Comparison of ENCODE assay signal across 10 cellular contexts in genomic region chr16:66651474-66651765, GRCh38. TPM values are rescaled to one million over a fixed set of nuclear protein-coding genes. Genes with fewer than 3 reads are reported as not detected.
DNase-seq lines count a peak whose midpoint lies in the region; ATAC-seq and TF ChIP-seq lines count a peak whose summit lies in the region.
"Had no signal": no experiment of that assay in that cellular context is flagged by ENCODE, and none has a peak within 500 bp of the region (broad histone marks: within the 10 kb centered on the region; RNA-seq: fewer than 3 reads in every experiment).

No MANE protein-coding gene starts in this region.

- peaks cover 0 to 4% of the 10 kb centered on the region in 2 donors for H3K4me1 ChIP-seq in breast epithelium
- peaks cover 3 to 10% of the 10 kb centered on the region in 2 donors for H3K4me1 ChIP-seq in thoracic aorta (ENCODE audit: control insufficient read depth in 1 of 2, low read depth in 2 of 2)

- CTCF ChIA-PET in MCF 10A (lab: Yijun Ruan, JAX) = interaction anchor here (0.6 to 4.3 kb wide), 32 partner anchors 7 to 904 kb away, joined by 3 to 102 read pairs (median 6); partner anchors contain the start of genes CMTM2 and DYNC1LI2
- CTCF ChIA-PET in WTC11 (lab: Charles Lee) = interaction anchor here (0.6 to 4.0 kb wide), 54 partner anchors 7 to 339 kb away, joined by 3 to 80 read pairs (median 6); partner anchors contain the start of genes CKLF, CMTM3, CMTM4 and DYNC1LI2

- H3K9me3 ChIP-seq in breast epithelium (no peaks in the 10 kb centered on the region), thoracic aorta (no peaks in the 10 kb centered on the region)

- 62% methylated on average over 2 of the region's 2 CpGs for whole genome bisulfite sequencing in lower leg skin, 2 donors

- DNase-seq in breast epithelium (ENCODE audit: low spot score in 2 of 2) (no peak), MCF 10A (ENCODE audit: unreplicated experiment) (no peak), WTC11 (ENCODE audit: low spot score) (no peak), immature natural killer cell (no peak), thoracic aorta (ENCODE audit: low spot score) (no peak), NOMO-1 treated with DMSO at 0.1 percent for 48 hours (lab: John Stamatoyannopoulos, UW; ENCODE audit: unreplicated experiment) (no peak), lower leg skin (ENCODE audit: low spot score in 2 of 2) (no peak), HT-29 (ENCODE audit: low spot score) (no peak)

- POLR2A ChIA-PET in MCF 10A (lab: Yijun Ruan, JAX) = interaction anchor here (0.8 to 2.9 kb wide), 8 partner anchors 10 to 222 kb away, joined by 3 to 25 read pairs (median 4); no protein-coding TSS in a partner anchor
- POLR2A ChIA-PET in WTC11 (lab: Charles Lee) = interaction anchor here (0.7 to 1.4 kb wide), 2 partner anchors 43 to 161 kb away, joined by 4 to 6 read pairs; no protein-coding TSS in a partner anchor

- H3K36me3 ChIP-seq in breast epithelium (no peaks in the 10 kb centered on the region), thoracic aorta (no peaks in the 10 kb centered on the region)

- H3K27me3 ChIP-seq in breast epithelium = no peaks in the 10 kb centered on the region
- H3K27me3 ChIP-seq in thoracic aorta (replicated peaks; ENCODE audit: insufficient read depth) = no peaks in the 10 kb centered on the region

- H3K4me3 ChIP-seq in breast epithelium = peak overlapping the region in 2 of 3 donors; percentile 31 to 51
- H3K4me3 ChIP-seq in thoracic aorta = peak overlapping the region; percentile 67
- no peak overlapping the region for H3K4me3 ChIP-seq in lower leg skin (ENCODE audit: low read depth, poor library complexity, severe bottlenecking)
- H3K4me3 ChIP-seq: skin epidermis had no signal

- H3K4me3 Mint-ChIP-seq in MCF 10A (ENCODE audit: unreplicated experiment) (no peak overlapping the region), WTC11 (peak overlapping the region; percentile 55), immature natural killer cell (peak overlapping the region; percentile 70 to 83 (median 80))

- H3K27ac ChIP-seq in breast epithelium (no peak overlapping the region), thoracic aorta (no peak overlapping the region)
- H3K27ac ChIP-seq: VCaP had no signal

- TF ChIP-seq CTCF in breast epithelium (IDR thresholded peaks at IDR 0.05) = no peak
- TF ChIP-seq CTCF in MCF 10A (IDR thresholded peaks at IDR 0.05; ENCODE audit: unreplicated experiment) = no peak
- TF ChIP-seq CTCF in WTC11 (IDR thresholded peaks at IDR 0.05) = no peak
- no peak for TF ChIP-seq CTCF in thoracic aorta (IDR thresholded peaks at IDR 0.05)
- no peak for TF ChIP-seq CTCF in lower leg skin (IDR thresholded peaks at IDR 0.05)

- H3K27ac Mint-ChIP-seq in MCF 10A (ENCODE audit: low read depth, unreplicated experiment) (no peak overlapping the region), WTC11 (no peak overlapping the region), immature natural killer cell (peak overlapping the region in 3 of 6 donors; percentile 20 to 73 (median 69))

- ATAC-seq in WTC11 (no peak), thoracic aorta (ENCODE audit: insufficient number of reproducible peaks, low FRiP score, low read depth) (no peak)

- intact Hi-C loops in breast epithelium (cut with DNase I; ENCODE audit: low total_unique reads) (no loop called here), MCF 10A (cut with micrococcal nuclease) (loop anchor here (1.0 kb wide), 1 partner anchor 43 kb away; no protein-coding TSS in a partner anchor), lower leg skin (cut with DNase I; ENCODE audit: low total_unique reads) (no loop called here)

- H3K36me3 Mint-ChIP-seq in MCF 10A (ENCODE audit: insufficient read depth, unreplicated experiment) = peaks cover 7% of the 10 kb centered on the region
- H3K36me3 Mint-ChIP-seq in WTC11 = no peaks in the 10 kb centered on the region
- H3K36me3 Mint-ChIP-seq in immature natural killer cell = no peaks in the 10 kb centered on the region

- peaks cover 39% of the 10 kb centered on the region for H3K4me1 Mint-ChIP-seq in MCF 10A (ENCODE audit: insufficient read depth, unreplicated experiment)
- peaks cover 18% of the 10 kb centered on the region for H3K4me1 Mint-ChIP-seq in WTC11
- H3K4me1 Mint-ChIP-seq in immature natural killer cell = peaks cover 9% of the 10 kb centered on the region in 2 donors

- H3K27me3 Mint-ChIP-seq in MCF 10A (ENCODE audit: insufficient read depth, unreplicated experiment) (no peaks in the 10 kb centered on the region), WTC11 (ENCODE audit: low read depth) (no peaks in the 10 kb centered on the region), immature natural killer cell (ENCODE audit: low read depth in 3 of 3) (peaks cover 1 to 13% (median 2%) of the 10 kb centered on the region in 3 donors)

- TF ChIP-seq POLR2A in breast epithelium (IDR thresholded peaks at IDR 0.05) (no peak), lower leg skin (IDR thresholded peaks at IDR 0.05) (no peak)

- BruUV-seq in MCF 10A (replicated peaks; lab: Mats Ljungman, UMichigan) = no TSS peak

- H3K9me3 Mint-ChIP-seq in MCF 10A (ENCODE audit: unreplicated experiment) (no peaks in the 10 kb centered on the region), WTC11 (no peaks in the 10 kb centered on the region), immature natural killer cell (no peaks in the 10 kb centered on the region)

TF ChIP-seq in WTC11, 78 proteins besides CTCF, POLR2A, EP300 and RAD21:
- TF ChIP-seq SOX15 (CRISPR knock-in tag; IDR thresholded peaks at IDR 0.05) (no peak), CREB1 (CRISPR knock-in tag; IDR thresholded peaks at IDR 0.05) (no peak), OVOL2 (CRISPR knock-in tag; IDR thresholded peaks at IDR 0.05; ENCODE audit: borderline replicate concordance) (no peak), TCF7 (CRISPR knock-in tag; IDR thresholded peaks at IDR 0.05; ENCODE audit: low read depth) (no peak), E2F5 (CRISPR knock-in tag; IDR thresholded peaks at IDR 0.05) (no peak), FOXP1 (CRISPR knock-in tag; IDR thresholded peaks at IDR 0.05; ENCODE audit: borderline replicate concordance) (no peak), ESRRA (CRISPR knock-in tag; IDR thresholded peaks at IDR 0.05; ENCODE audit: borderline replicate concordance) (no peak), ELF4 (CRISPR knock-in tag; IDR thresholded peaks at IDR 0.05; ENCODE audit: low read depth) (no peak)
- TF ChIP-seq, protein P1, sequence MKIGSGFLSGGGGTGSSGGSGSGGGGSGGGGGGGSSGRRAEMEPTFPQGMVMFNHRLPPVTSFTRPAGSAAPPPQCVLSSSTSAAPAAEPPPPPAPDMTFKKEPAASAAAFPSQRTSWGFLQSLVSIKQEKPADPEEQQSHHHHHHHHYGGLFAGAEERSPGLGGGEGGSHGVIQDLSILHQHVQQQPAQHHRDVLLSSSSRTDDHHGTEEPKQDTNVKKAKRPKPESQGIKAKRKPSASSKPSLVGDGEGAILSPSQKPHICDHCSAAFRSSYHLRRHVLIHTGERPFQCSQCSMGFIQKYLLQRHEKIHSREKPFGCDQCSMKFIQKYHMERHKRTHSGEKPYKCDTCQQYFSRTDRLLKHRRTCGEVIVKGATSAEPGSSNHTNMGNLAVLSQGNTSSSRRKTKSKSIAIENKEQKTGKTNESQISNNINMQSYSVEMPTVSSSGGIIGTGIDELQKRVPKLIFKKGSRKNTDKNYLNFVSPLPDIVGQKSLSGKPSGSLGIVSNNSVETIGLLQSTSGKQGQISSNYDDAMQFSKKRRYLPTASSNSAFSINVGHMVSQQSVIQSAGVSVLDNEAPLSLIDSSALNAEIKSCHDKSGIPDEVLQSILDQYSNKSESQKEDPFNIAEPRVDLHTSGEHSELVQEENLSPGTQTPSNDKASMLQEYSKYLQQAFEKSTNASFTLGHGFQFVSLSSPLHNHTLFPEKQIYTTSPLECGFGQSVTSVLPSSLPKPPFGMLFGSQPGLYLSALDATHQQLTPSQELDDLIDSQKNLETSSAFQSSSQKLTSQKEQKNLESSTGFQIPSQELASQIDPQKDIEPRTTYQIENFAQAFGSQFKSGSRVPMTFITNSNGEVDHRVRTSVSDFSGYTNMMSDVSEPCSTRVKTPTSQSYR (CRISPR knock-in tag; IDR thresholded peaks at IDR 0.05) = no peak

RNA-seq across cellular contexts. Expression of gene CMTM4, which starts 45.1 kb away (rescaled TPM):
- total RNA-seq in breast epithelium = 10 to 100 TPM; 12.5 to 35.4 (median 33.7) TPM
- 27.2 and 36.7 TPM in 2 replicates for total RNA-seq in MCF 10A (2022)
- 56.2 to 60.6 TPM (median 58.5 TPM) in 3 replicates for total RNA-seq in WTC11 (2021)
- under 1 TPM in 1 of 3 donors, not detected in 2; 0.19 TPM for polyA plus RNA-seq in immature natural killer cell
- 10 to 100 TPM; 12.0 to 25.7 TPM for total RNA-seq in thoracic aorta
- 10 to 100 TPM; 11.1 to 30.2 (median 22.5) TPM for total RNA-seq in lower leg skin
- total RNA-seq in HT-29 (2014; rRNA removed; shearing (Covaris generic)) = 65.1 and 70.2 TPM in 2 replicates

RNA-seq across cellular contexts. Expression of gene CMTM3, which starts 46.9 kb away (rescaled TPM):
- total RNA-seq in breast epithelium (10 to 100 TPM; 19.5 to 54.9 (median 25.2) TPM), MCF 10A (2022) (4.3 and 5.7 TPM in 2 replicates), WTC11 (2021) (19.1 to 29.1 TPM (median 28.2 TPM) in 3 replicates), thoracic aorta (10 to 100 TPM; 16.6 to 20.7 TPM), lower leg skin (10 to 100 TPM in 2 of 4 donors, 1 to 10 TPM in 2; 7.9 to 15.9 (median 10.0) TPM)
- polyA plus RNA-seq in immature natural killer cell = 100 to 1,000 TPM in 2 of 3 donors, 10 to 100 TPM in 1; 83.5 to 145 (median 127) TPM
- total RNA-seq in HT-29 (2014; rRNA removed; shearing (Covaris generic)) = 2.5 and 4.1 TPM in 2 replicates
